ENCODE assay signal across 9 cellular contexts in genomic region chr11:77046060-77046501, GRCh38. TPM values are rescaled to one million over a fixed set of nuclear protein-coding genes. Genes with fewer than 3 reads are reported as not detected.
DNase-seq lines count a peak whose midpoint lies in the region; ATAC-seq and TF ChIP-seq lines count a peak whose summit lies in the region.
"Had no signal": no experiment of that assay in that cellular context is flagged by ENCODE, and none has a peak within 500 bp of the region (broad histone marks: within the 10 kb centered on the region; RNA-seq: fewer than 3 reads in every experiment).

No MANE protein-coding gene starts in this region.

- no peaks in the 10 kb centered on the region for H3K36me3 ChIP-seq in kidney epithelial cell (ENCODE audit: control insufficient read depth, insufficient read depth, low read length)

- peak; percentile 59 for TF ChIP-seq CTCF in kidney epithelial cell (IDR thresholded peaks at IDR 0.05; ENCODE audit: insufficient read depth, low read length, poor library complexity, severe bottlenecking)

- ATAC-seq in HG03520 (IDR thresholded peaks at IDR 0.05; ENCODE audit: unreplicated experiment) (peak; percentile 54), HG03097 (IDR thresholded peaks at IDR 0.05; ENCODE audit: low FRiP score, unreplicated experiment) (no peak)

- DNase-seq in ELF-1 (ENCODE audit: low read depth, low spot score): peak; percentile 79
- peak; percentile 47 for DNase-seq in T-helper 9 cell
- DNase-seq in T47D (ENCODE audit: low read depth in 1 of 2, low spot score in 1 of 2): peak; percentile 80 to 96
- no peak for DNase-seq in kidney epithelial cell (ENCODE audit: low read depth)
- peak; percentile 22 to 46 (median 38) for DNase-seq in stimulated activated CD4-positive, alpha-beta T cell treated with anti-CD3 and anti-CD28 coated beads, TNF-alpha, amount 100 ng/mL, for 4 hours (ENCODE audit: low read depth in 3 of 3)
- DNase-seq in DMS114 treated with DMSO at 0.1 percent for 48 hours (lab: John Stamatoyannopoulos, UW; ENCODE audit: unreplicated experiment): no peak
- DNase-seq: activated B cell treated with CpG ODN at 0.5 μM for 24 hours had no signal

- in situ Hi-C loops in T47D (cut with HindIII; ENCODE audit: low pct_unique_long_range_greater_than_20kb, low sequenced_read_pairs): no loop called here

- H3K4me3 ChIP-seq in kidney epithelial cell (ENCODE audit: low read depth, low read length): no peak overlapping the region

- H3K27me3 ChIP-seq in kidney epithelial cell (ENCODE audit: control insufficient read depth, insufficient read depth, low read length): peaks cover 4% of the 10 kb centered on the region

RNA-seq across cellular contexts. Expression of gene B3GNT6, which starts 11.9 kb away (rescaled TPM):
- not detected in 2 replicates for total RNA-seq in kidney epithelial cell
- total RNA-seq: activated B cell treated with CpG ODN at 0.5 μM for 24 hours had no signal

RNA-seq across cellular contexts. Expression of gene CAPN5, which starts 20.7 kb away (rescaled TPM):
- 7.8 and 9.7 TPM in 2 replicates for total RNA-seq in kidney epithelial cell

RNA-seq across cellular contexts. Expression of gene OMP, which starts 56.6 kb away (rescaled TPM):
- total RNA-seq in kidney epithelial cell: not detected in 2 replicates
- total RNA-seq: activated B cell treated with CpG ODN at 0.5 μM for 24 hours had no signal

Comparison
In these comparisons a context has a peak if more than half of its experiments do, and no peak if none do; other contexts are left out.
1. DNase-seq: peak in ELF-1 (single experiment), T-helper 9 cell (single experiment), T47D (2 of 2) and stimulated activated CD4-positive, alpha-beta T cell treated with anti-CD3 and anti-CD28 coated beads, TNF-alpha, amount 100 ng/mL, for 4 hours (3 of 3); none in kidney epithelial cell (single experiment) and DMS114 treated with DMSO at 0.1 percent for 48 hours (single experiment).